ENCODE assay signal across 28 cellular contexts in genomic region chr5:54162184-54162583, GRCh38.
"Had no signal": no experiment of that assay in that cellular context is flagged by ENCODE, and none has a peak within 500 bp of the region (broad histone marks: within the 10 kb centered on the region; RNA-seq: fewer than 3 reads in every experiment).

No MANE protein-coding gene starts in this region.

- DNase-seq: activated CD4-positive, alpha-beta memory T cell treated with anti-CD3 and anti-CD28 coated beads for 36 hours; activated CD4-positive, alpha-beta T cell treated with anti-CD3 and anti-CD28 coated beads for 36 hours; activated CD4-positive, alpha-beta T cell treated with anti-CD3 and anti-CD28 coated beads, Interleukin-2, amount 10 ng/mL, durations not matched to agents 24 days and 14 days; activated CD4-positive, CD25-positive, alpha-beta regulatory T cell; activated CD4-positive, CD25-positive, alpha-beta regulatory T cell treated with anti-CD3 and anti-CD28 coated beads, Interleukin-2, amount 50 U/mL, for 72 hours; activated CD8-positive, alpha-beta memory T cell treated with anti-CD3 and anti-CD28 coated beads, Interleukin-2, amount 10 ng/mL, durations not matched to agents 7 days and 5 days; activated CD8-positive, alpha-beta memory T cell treated with anti-CD3 and anti-CD28 coated beads, Interleukin-2, amount 50 U/mL, for 4 hours; activated CD8-positive, alpha-beta T cell treated with anti-CD3 and anti-CD28 coated beads, Interleukin-2, amount 10 ng/mL, durations not matched to agents 7 days and 5 days; activated effector memory CD4-positive, alpha-beta T cell treated with anti-CD3 and anti-CD28 coated beads, Interleukin-2, amount 50 U/mL, for 16 hours; activated naive CD4-positive, alpha-beta T cell treated with anti-CD3 and anti-CD28 coated beads for 36 hours; activated naive CD8-positive, alpha-beta T cell treated with anti-CD3 and anti-CD28 coated beads for 36 hours; activated naive CD8-positive, alpha-beta T cell treated with anti-CD3 and anti-CD28 coated beads, Interleukin-2, amount 50 U/mL, for 24 hours; activated T-cell treated with anti-CD3 and anti-CD28 coated beads, Interleukin-2, amount 50 U/mL, for 1 hour; activated T-cell treated with anti-CD3 and anti-CD28 coated beads, Interleukin-2, amount 50 U/mL, for 48 hours; adrenal gland; amygdala; aorta; body of pancreas; caudate nucleus; cortex of kidney; effector memory CD4-positive, alpha-beta T cell; endodermal cell; foreskin fibroblast; head of caudate nucleus; T-helper 1 cell; T-helper 17 cell; T1000 had no signal

- ATAC-seq: activated CD4-positive, alpha-beta T cell treated with anti-CD3 and anti-CD28 coated beads for 36 hours; activated CD8-positive, alpha-beta memory T cell treated with anti-CD3 and anti-CD28 coated beads, Interleukin-2, amount 10 ng/mL, durations not matched to agents 7 days and 5 days; activated CD8-positive, alpha-beta T cell treated with anti-CD3 and anti-CD28 coated beads, Interleukin-2, amount 10 ng/mL, durations not matched to agents 7 days and 5 days; activated naive CD8-positive, alpha-beta T cell treated with anti-CD3 and anti-CD28 coated beads, Interleukin-2, amount 50 U/mL, for 24 hours; body of pancreas; esophagus mucosa; T-helper 17 cell had no signal

- H3K36me3 ChIP-seq: adrenal gland had no signal

- H3K4me1 ChIP-seq: body of pancreas had no signal

- H3K4me3 ChIP-seq: adrenal gland, body of pancreas had no signal

- H3K27ac ChIP-seq: adrenal gland, body of pancreas had no signal

- H3K27me3 ChIP-seq: adrenal gland, body of pancreas had no signal

- H3K9me3 ChIP-seq: adrenal gland, body of pancreas had no signal
